ENCODE assay signal across 22 cellular contexts in genomic region chr14:87178277-87178676, GRCh38.
"Had no signal": no experiment of that assay in that cellular context is flagged by ENCODE, and none has a peak within 500 bp of the region (broad histone marks: within the 10 kb centered on the region; RNA-seq: fewer than 3 reads in every experiment).

No MANE protein-coding gene starts in this region.

- H3K27ac ChIP-seq: coronary artery, esophagus muscularis mucosa, foreskin keratinocyte, gastroesophageal sphincter, heart left ventricle, hepatocyte, left lung, lower lobe of right lung had no signal

- H3K4me1 ChIP-seq: esophagus muscularis mucosa, foreskin keratinocyte, gastroesophageal sphincter, heart left ventricle, left lung, lower lobe of right lung had no signal

- H3K9me3 ChIP-seq: esophagus muscularis mucosa, gastroesophageal sphincter, heart left ventricle, left lung, lower lobe of right lung had no signal

- H3K27me3 ChIP-seq: dorsolateral prefrontal cortex, esophagus muscularis mucosa, foreskin keratinocyte, gastroesophageal sphincter, heart left ventricle, hepatocyte, left lung had no signal

- H3K4me3 ChIP-seq: coronary artery, dorsolateral prefrontal cortex, esophagus muscularis mucosa, gastroesophageal sphincter, heart left ventricle, hepatocyte, left lung, lower lobe of right lung, mucosa of descending colon had no signal

- H2AFZ ChIP-seq: hepatocyte had no signal

- FAIRE-seq: endothelial cell of umbilical vein, frontal cortex, islet of Langerhans, keratinocyte had no signal

- H3K4me2 ChIP-seq: hepatocyte had no signal

- ATAC-seq: foreskin keratinocyte, gastroesophageal sphincter, heart left ventricle, left cardiac atrium, left lung, left ventricle myocardium superior, lower lobe of right lung, mucosa of descending colon had no signal

- H3K79me2 ChIP-seq: hepatocyte had no signal

- DNase-seq: dermis blood vessel endothelial cell; dorsolateral prefrontal cortex; effector CD4-positive, alpha-beta T cell; effector memory CD4-positive, alpha-beta T cell; foreskin keratinocyte; heart left ventricle; hypothalamus; left cardiac atrium; left lung; left ventricle myocardium superior; lower lobe of right lung; mesenchymal stem cell; mucosa of descending colon; naive B cell had no signal

- H3K36me3 ChIP-seq: esophagus muscularis mucosa, gastroesophageal sphincter, heart left ventricle, left lung, lower lobe of right lung had no signal
